Comparison of ENCODE assay signal across 8 cellular contexts in the genomic region with DNA sequence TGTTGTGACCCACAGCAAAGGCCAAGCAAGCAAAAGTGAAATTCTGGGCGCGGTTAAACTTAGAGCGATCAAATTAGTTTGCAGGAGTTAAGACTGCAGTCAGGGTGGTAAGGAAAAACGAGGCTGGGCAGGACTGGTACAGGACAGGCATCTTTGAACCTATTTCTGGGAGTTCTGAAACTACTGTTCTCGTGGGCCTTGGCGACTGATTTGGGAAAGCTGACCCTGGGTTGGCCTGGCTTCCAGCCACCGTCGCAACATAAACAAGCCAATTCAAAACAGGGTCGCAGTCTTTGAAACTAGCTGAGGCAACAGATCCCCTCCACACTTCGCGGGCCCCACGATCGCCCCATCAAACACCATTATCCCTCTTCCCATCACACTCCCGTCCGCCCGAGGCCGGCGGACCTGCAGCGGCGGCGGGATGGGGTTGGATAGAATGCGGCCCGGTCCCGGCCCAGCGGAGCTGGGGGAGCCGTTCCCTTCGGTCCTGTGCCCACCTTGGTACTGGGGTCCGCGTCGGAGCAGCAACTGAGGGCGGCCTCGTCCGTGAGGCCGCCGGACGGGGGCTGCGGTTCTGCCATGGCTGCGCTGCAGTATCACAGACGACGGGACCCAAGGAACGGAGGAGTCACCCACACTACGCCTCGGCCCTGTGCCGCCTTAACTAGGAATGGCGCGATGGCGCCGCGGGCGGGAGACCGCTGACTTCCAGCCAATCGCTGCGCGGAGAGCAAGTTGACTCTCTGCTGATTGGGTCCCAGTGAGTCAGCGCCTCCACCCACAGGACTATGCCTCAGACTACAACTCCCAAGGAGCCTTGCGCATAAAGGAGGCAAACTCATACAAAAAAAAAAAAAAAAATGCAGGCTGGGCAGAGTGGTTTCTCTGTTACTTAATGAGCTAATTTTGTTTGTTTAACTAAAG. TPM values are rescaled to one million over a fixed set of nuclear protein-coding genes. Genes with fewer than 3 reads are reported as not detected.
DNase-seq lines count a peak whose midpoint lies in the region; ATAC-seq and TF ChIP-seq lines count a peak whose summit lies in the region.

Gene GLO1 (minus strand): TSS at position 675 of the 927 bp plus-strand sequence. CDS start 91 bp downstream, at position 584.

- H3K4me1 Mint-ChIP-seq in activated T-helper 1 cell treated with anti-CD3 and anti-CD28 coated beads, Interleukin-12 subunit alpha, Interleukin-12 subunit beta, Interleukin-2, Interleukin-4 antibody, amounts not matched to agents 30 ng/mL and 10 ng/mL and 1 ng/mL, durations not matched to agents 14 hours and 24 hours and 36 hours (ENCODE audit: low read depth), result peaks cover 46% of the 10 kb centered on the region

- no peaks in the 10 kb centered on the region for H3K27me3 ChIP-seq in DND-41 (ENCODE audit: insufficient read depth, low read length, poor library complexity)
- peaks cover 9% of the 10 kb centered on the region; the same call in 1 of the 2 replicates for H3K27me3 ChIP-seq in GM23248 (replicated peaks; ENCODE audit: insufficient read depth)
- H3K27me3 ChIP-seq in esophagus squamous epithelium, result peaks cover 0 to 9% (median 0%) of the 10 kb centered on the region in 4 donors

- H3K79me2 ChIP-seq in DND-41 (ENCODE audit: insufficient read depth, low read length) (peaks cover 47% of the 10 kb centered on the region), GM23248 (ENCODE audit: insufficient read depth) (peaks cover 46% of the 10 kb centered on the region)

- no peaks in the 10 kb centered on the region for H3K9me2 ChIP-seq in GM23248 (ENCODE audit: insufficient read depth)

- peak within 1 kb of the TSS; percentile 84 for H3K27ac ChIP-seq in DND-41 (ENCODE audit: low read length)
- peak within 1 kb of the TSS; percentile 79 for H3K27ac ChIP-seq in GM23248
- H3K27ac ChIP-seq in esophagus squamous epithelium, result peak within 1 kb of the TSS; percentile 88 to 98 (median 95)

- peak; percentile 100 for ATAC-seq in DND-41 (ENCODE audit: insufficient read depth, low read depth)

- H3K9me3 ChIP-seq in DND-41 (ENCODE audit: insufficient read depth, low read length, severe bottlenecking) (peaks cover 9% of the 10 kb centered on the region), GM23248 (ENCODE audit: low read depth) (no peaks in the 10 kb centered on the region), esophagus squamous epithelium (peaks cover 0 to 12% (median 0%) of the 10 kb centered on the region in 3 donors)

- H3K27me3 Mint-ChIP-seq in activated T-helper 1 cell treated with anti-CD3 and anti-CD28 coated beads, Interleukin-12 subunit alpha, Interleukin-12 subunit beta, Interleukin-2, Interleukin-4 antibody, amounts not matched to agents 30 ng/mL and 10 ng/mL and 1 ng/mL, durations not matched to agents 14 hours and 24 hours and 36 hours (ENCODE audit: insufficient read depth), result peaks cover 7% of the 10 kb centered on the region

- peak in 3 of 4 donors; percentile 80 to 93 (median 90) for TF ChIP-seq POLR2A in esophagus squamous epithelium (IDR thresholded peaks at IDR 0.05)

- H3K4me2 ChIP-seq in DND-41 (ENCODE audit: insufficient read depth, low read length), result peak within 1 kb of the TSS; percentile 84
- H3K4me2 ChIP-seq in GM23248 (ENCODE audit: unreplicated experiment), result peak within 1 kb of the TSS; percentile 90

- H3K4me3 Mint-ChIP-seq in activated T-helper 1 cell treated with anti-CD3 and anti-CD28 coated beads, Interleukin-12 subunit alpha, Interleukin-12 subunit beta, Interleukin-2, Interleukin-4 antibody, amounts not matched to agents 30 ng/mL and 10 ng/mL and 1 ng/mL, durations not matched to agents 14 hours and 24 hours and 36 hours, result peak within 1 kb of the TSS; percentile 91

- peaks cover 11% of the 10 kb centered on the region for H3K9me3 Mint-ChIP-seq in activated T-helper 1 cell treated with anti-CD3 and anti-CD28 coated beads, Interleukin-12 subunit alpha, Interleukin-12 subunit beta, Interleukin-2, Interleukin-4 antibody, amounts not matched to agents 30 ng/mL and 10 ng/mL and 1 ng/mL, durations not matched to agents 14 hours and 24 hours and 36 hours

- H3K4me3 ChIP-seq in DND-41 (ENCODE audit: low read depth in 1 of 2, low read length in 2 of 2) (peak within 1 kb of the TSS; percentile 66 to 67; a peak in 3 of 4 replicates), GM23248 (peak within 1 kb of the TSS; percentile 83), esophagus squamous epithelium (peak within 1 kb of the TSS; percentile 58 to 86 (median 83))

- WGBS in GM23248 (ENCODE audit: low coverage in 1 of 2, low lambda C conversion rate in 2 of 2, missing lambda C conversion rate in 2 of 2), 2 experiments, result 4% methylated on average over 55 to 56 of the region's 56 CpGs
- 1 to 6% methylated on average over 12 to 20 of the region's 56 CpGs for WGBS in esophagus squamous epithelium, 2 donors

- H3K36me3 ChIP-seq in DND-41 (ENCODE audit: insufficient read depth, low read length) (peaks cover 13% of the 10 kb centered on the region), GM23248 (ENCODE audit: low read depth) (no peaks in the 10 kb centered on the region), esophagus squamous epithelium (peaks cover 0 to 12% (median 0%) of the 10 kb centered on the region in 3 donors)

- in situ Hi-C loops in GM23248 (cut with MboI), result no loop called here

- peaks cover 9% of the 10 kb centered on the region; the same call in 1 of the 2 replicates for H4K20me1 ChIP-seq in DND-41 (ENCODE audit: insufficient read depth, low read length)
- no peaks in the 10 kb centered on the region for H4K20me1 ChIP-seq in GM23248 (ENCODE audit: insufficient read depth)

- peaks cover 32% of the 10 kb centered on the region for H3K36me3 Mint-ChIP-seq in activated T-helper 1 cell treated with anti-CD3 and anti-CD28 coated beads, Interleukin-12 subunit alpha, Interleukin-12 subunit beta, Interleukin-2, Interleukin-4 antibody, amounts not matched to agents 30 ng/mL and 10 ng/mL and 1 ng/mL, durations not matched to agents 14 hours and 24 hours and 36 hours (ENCODE audit: low read depth)

- intact Hi-C loops in activated T-helper 1 cell treated with anti-CD3 and anti-CD28 coated beads, Interleukin-12 subunit alpha, Interleukin-12 subunit beta, Interleukin-2, Interleukin-4 antibody, amounts not matched to agents 30 ng/mL and 10 ng/mL and 1 ng/mL, durations not matched to agents 14 hours and 24 hours and 36 hours (cut with micrococcal nuclease), result loop anchor here (1.0 to 5.0 kb wide), 5 partner anchors 11 to 130 kb away; no protein-coding TSS in a partner anchor
- intact Hi-C loops in esophagus squamous epithelium (cut with DNase I), result no loop called here

- TF ChIP-seq CTCF in DND-41 (IDR thresholded peaks at IDR 0.05; ENCODE audit: borderline replicate concordance, extremely low read depth, low read length, poor library complexity, severe bottlenecking) (no peak), esophagus squamous epithelium (IDR thresholded peaks at IDR 0.05) (no peak)

- peaks cover 28% of the 10 kb centered on the region for H3K4me1 ChIP-seq in DND-41 (ENCODE audit: insufficient read depth, low read length)
- H3K4me1 ChIP-seq in GM23248 (ENCODE audit: insufficient read depth), result no peaks in the 10 kb centered on the region
- peaks cover 0 to 23% (median 0%) of the 10 kb centered on the region in 3 donors for H3K4me1 ChIP-seq in esophagus squamous epithelium

- H3K9ac ChIP-seq in DND-41 (ENCODE audit: low read depth, low read length) (peak within 1 kb of the TSS; percentile 86), GM23248 (peak within 1 kb of the TSS; percentile 93)

- DNase-seq in DND-41 (peak; percentile 97), GM23248 (peak; percentile 100), Kasumi-1 (lab: John Stamatoyannopoulos, UW) (peak; percentile 95 to 97), RPMI7951 (ENCODE audit: low read depth) (peak; percentile 98), esophagus squamous epithelium (lab: John Stamatoyannopoulos, UW) (peak; percentile 85), myocyte (ENCODE audit: low read depth) (peak; percentile 99)
- peak; percentile 95 for DNase-seq in activated T-helper 1 cell treated with anti-CD3 and anti-CD28 coated beads, Interleukin-12 subunit alpha, Interleukin-12 subunit beta, Interleukin-2, Interleukin-4 antibody, amounts not matched to agents 30 ng/mL and 10 ng/mL and 1 ng/mL, durations not matched to agents 14 hours and 24 hours and 36 hours (ENCODE audit: low spot score)
- peak; percentile 90 to 98 for DNase-seq in stimulated activated CD8-positive, alpha-beta memory T cell treated with anti-CD3 and anti-CD28 coated beads, Interleukin-7, amount 100 ng/mL, for 48 hours (ENCODE audit: extremely low read depth in 1 of 2, low read depth in 1 of 2)

- H2AFZ ChIP-seq in DND-41 (ENCODE audit: low read depth, low read length) (peak within 1 kb of the TSS; percentile 82), GM23248 (peak within 1 kb of the TSS; percentile 88)

- H3F3A ChIP-seq in GM23248 (ENCODE audit: insufficient read depth), result no peaks in the 10 kb centered on the region

- peak within 1 kb of the TSS; percentile 85 for H3K27ac Mint-ChIP-seq in activated T-helper 1 cell treated with anti-CD3 and anti-CD28 coated beads, Interleukin-12 subunit alpha, Interleukin-12 subunit beta, Interleukin-2, Interleukin-4 antibody, amounts not matched to agents 30 ng/mL and 10 ng/mL and 1 ng/mL, durations not matched to agents 14 hours and 24 hours and 36 hours

RNA-seq across cellular contexts. Expression of gene GLO1, which starts in this region (rescaled TPM):
- total RNA-seq in GM23248 (2014; rRNA removed; shearing (Covaris generic)), result 139 and 142 TPM in 2 replicates
- polyA plus RNA-seq in GM23248 (2016; fragmentation: Nextera tagmentation; extraction: Ambion mirVana), result 150 TPM in 2 replicates
- 224 and 263 TPM in 2 replicates for total RNA-seq in RPMI7951 (2014; rRNA removed; shearing (Covaris generic))
- 109 and 110 TPM in 2 replicates for total RNA-seq in activated T-helper 1 cell treated with anti-CD3 and anti-CD28 coated beads, Interleukin-12 subunit alpha, Interleukin-12 subunit beta, Interleukin-2, Interleukin-4 antibody, amounts not matched to agents 30 ng/mL and 10 ng/mL and 1 ng/mL, durations not matched to agents 14 hours and 24 hours and 36 hours
- total RNA-seq in esophagus squamous epithelium (100 to 1,000 TPM in 1 of 4 donors, 10 to 100 TPM in 3; 53.4 to 104 (median 76.1) TPM), myocyte (179 and 204 TPM in 2 replicates)
- polyA plus RNA-seq in myocyte (2012), result 79.9 TPM

Comparison
In these comparisons a context has a peak if more than half of its experiments do, and no peak if none do; other contexts are left out.
1. Peak in every context shown above with its lines: DNase-seq, ATAC-seq, H3K4me3 ChIP-seq and H3K27ac ChIP-seq.